In the genomic region with DNA sequence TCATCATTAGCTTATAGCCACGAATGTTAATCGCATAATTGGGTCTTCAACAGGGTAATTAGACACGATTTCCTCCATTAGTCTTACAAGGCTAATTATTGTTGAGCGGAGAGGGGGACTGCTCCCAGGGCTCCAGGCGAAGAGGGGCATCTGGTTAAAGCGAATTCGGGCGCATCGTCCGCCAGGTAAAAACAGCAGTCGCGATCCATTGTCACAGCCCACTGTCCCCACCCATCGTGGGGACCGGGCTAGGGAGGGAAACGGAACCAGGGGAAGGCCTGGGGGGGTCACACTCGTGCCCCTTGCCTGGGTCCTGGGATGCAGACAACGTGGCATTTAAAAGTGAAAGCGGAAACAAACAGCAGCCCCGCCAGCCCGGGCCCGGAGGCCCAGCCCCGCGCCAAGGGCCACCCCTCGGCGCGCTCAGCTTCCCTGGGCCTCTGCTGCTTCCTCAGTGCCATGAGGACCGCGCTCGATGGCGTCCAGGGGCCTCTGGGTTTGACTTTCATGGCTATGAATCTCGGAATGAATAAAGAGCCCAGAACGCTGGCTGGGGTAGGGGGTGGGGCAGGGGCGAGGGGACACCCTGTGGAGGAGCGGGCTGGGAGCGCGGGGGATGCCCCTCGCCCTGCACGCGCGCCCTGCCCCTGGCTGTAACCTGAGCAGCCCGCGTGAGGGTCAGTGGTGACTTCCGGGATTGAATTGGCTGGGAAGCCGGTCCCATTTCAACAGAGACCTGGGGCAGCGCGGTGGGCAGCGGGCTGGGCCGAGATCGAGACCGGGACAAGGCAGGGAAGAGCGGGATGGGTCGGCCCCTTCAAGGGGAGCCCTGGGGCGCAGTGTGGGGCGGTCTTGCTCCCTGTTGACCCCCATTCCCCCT, we compare ENCODE assay signal across 8 cellular contexts.
A peak's percentile ranks its signal among the peaks of the same experiment; 100 is the strongest.
DNase-seq lines count a peak whose midpoint lies in the region; ATAC-seq and TF ChIP-seq lines count a peak whose summit lies in the region.

No MANE protein-coding gene starts in this region.

- peaks cover 0 to 7% (median 2%) of the 10 kb centered on the region in 7 donors for H3K9me3 Mint-ChIP-seq in CD4-positive, CD25-positive, alpha-beta regulatory T cell

- H3K4me1 Mint-ChIP-seq in CD4-positive, CD25-positive, alpha-beta regulatory T cell, result peaks cover 10 to 38% (median 24%) of the 10 kb centered on the region in 4 donors

- peak overlapping the region; percentile 94 to 98 (median 97) for H3K27ac Mint-ChIP-seq in CD4-positive, CD25-positive, alpha-beta regulatory T cell

- peaks cover 21% of the 10 kb centered on the region for H3K4me1 ChIP-seq in CD4-positive, CD25-positive, alpha-beta regulatory T cell (ENCODE audit: control insufficient read depth, insufficient read depth, low read length, poor library complexity, severe bottlenecking)

- peaks cover 27% of the 10 kb centered on the region for H3K27me3 Mint-ChIP-seq in CD4-positive, CD25-positive, alpha-beta regulatory T cell

- peak overlapping the region; percentile 99 to 100 (median 99) for H3K4me3 Mint-ChIP-seq in CD4-positive, CD25-positive, alpha-beta regulatory T cell

- H3K36me3 Mint-ChIP-seq in CD4-positive, CD25-positive, alpha-beta regulatory T cell, result peaks cover 7% of the 10 kb centered on the region

- intact Hi-C loops in left colon (cut with DNase I, micrococcal nuclease), result no loop called here

- peak; percentile 74 to 76 for ATAC-seq in CD4-positive, CD25-positive, alpha-beta regulatory T cell (ENCODE audit: low read depth in 2 of 2)
- ATAC-seq in GM19395 (IDR thresholded peaks at IDR 0.05; ENCODE audit: unreplicated experiment) (peak; percentile 73), left colon (peak; percentile 92)
- ATAC-seq in activated CD4-positive, CD25-positive, alpha-beta regulatory T cell treated with anti-CD3 and anti-CD28 coated beads, Interleukin-2, amount 50 U/mL, for 24 hours, result peak; percentile 67 to 80

- peak overlapping the region; percentile 92 for H3K4me3 ChIP-seq in CD4-positive, CD25-positive, alpha-beta regulatory T cell (ENCODE audit: low read depth, low read length)
- peak overlapping the region; percentile 93 for H3K4me3 ChIP-seq in choroid plexus epithelial cell (ENCODE audit: low read depth, low read length)

- H3K9me3 ChIP-seq in CD4-positive, CD25-positive, alpha-beta regulatory T cell (ENCODE audit: control insufficient read depth in 2 of 2, low read length in 2 of 2), result no peaks in the 10 kb centered on the region

- H3K27me3 ChIP-seq in CD4-positive, CD25-positive, alpha-beta regulatory T cell (ENCODE audit: control insufficient read depth, insufficient read depth, low read length), result no peaks in the 10 kb centered on the region

- peak; percentile 27 to 79 (median 60) for DNase-seq in CD4-positive, CD25-positive, alpha-beta regulatory T cell
- DNase-seq in LHCN-M2 (ENCODE audit: low read depth), result peak; percentile 24
- peak; percentile 72 for DNase-seq in choroid plexus epithelial cell (ENCODE audit: low read depth)
- DNase-seq in left colon, result peak; percentile 74 to 83
- DNase-seq in stimulated activated CD4-positive, alpha-beta T cell treated with anti-CD3 and anti-CD28 coated beads, Interleukin-2, amount 100 ng/mL, for 24 hours, result peak; percentile 63 to 72
- DNase-seq in cortex of kidney (lab: John Stamatoyannopoulos, UW), result no peak

- no peaks in the 10 kb centered on the region for H3K36me3 ChIP-seq in CD4-positive, CD25-positive, alpha-beta regulatory T cell (ENCODE audit: control insufficient read depth, insufficient read depth, low read length)

- H3K27ac ChIP-seq in CD4-positive, CD25-positive, alpha-beta regulatory T cell (ENCODE audit: insufficient read depth, low read length, poor library complexity, severe bottlenecking), result peak overlapping the region; percentile 69

- TF ChIP-seq CTCF in choroid plexus epithelial cell (conservative IDR thresholded peaks at IDR 0.05; ENCODE audit: low read depth, low read length), result no peak
